In the genomic region with DNA sequence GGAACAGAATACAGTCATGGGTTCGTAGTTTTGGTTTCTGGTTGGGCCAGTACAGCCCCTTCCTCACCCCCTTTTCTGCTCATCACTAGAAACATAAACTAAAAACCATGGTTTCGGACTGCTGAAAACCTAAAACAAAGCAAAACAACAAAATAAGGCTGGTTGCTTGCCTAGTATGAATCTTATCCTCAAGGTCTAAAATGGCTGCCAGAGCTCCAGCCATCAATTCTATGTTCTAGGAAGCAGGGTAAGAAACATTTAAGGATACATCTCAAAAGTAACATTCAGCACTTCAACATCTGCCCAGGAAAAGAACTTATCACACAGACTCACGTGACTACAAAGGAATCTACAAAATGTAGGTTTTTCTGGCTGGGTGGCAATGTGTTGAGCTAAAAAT, we compare ENCODE assay signal across 8 cellular contexts.
"Had no signal": no experiment of that assay in that cellular context is flagged by ENCODE, and none has a peak within 500 bp of the region (broad histone marks: within the 10 kb centered on the region; RNA-seq: fewer than 3 reads in every experiment).

No MANE protein-coding gene starts in this region.

- ATAC-seq: GM23338, HCT116, HepG2 had no signal

- H3K9me3 Mint-ChIP-seq: GM23338 had no signal

- H2AFZ ChIP-seq: GM23338 had no signal

- DNase-seq: H7, KG1 had no signal

- H3K4me2 ChIP-seq: GM23338 had no signal

- H3K4me1 ChIP-seq: HAP-1 had no signal

- H3K36me3 ChIP-seq: HAP-1 had no signal

- H3K27ac ChIP-seq: HL-60 had no signal

- H3K9me3 ChIP-seq: HAP-1 had no signal

- H3K27me3 Mint-ChIP-seq: IgD-negative memory B cell had no signal

- H3K4me3 Mint-ChIP-seq: GM23338 had no signal

- H3K4me3 ChIP-seq: GM23338, HAP-1 had no signal

- FAIRE-seq: HepG2 had no signal

- H3K27ac Mint-ChIP-seq: GM23338 had no signal
